ENCODE assay signal across 9 cellular contexts in the genomic region with DNA sequence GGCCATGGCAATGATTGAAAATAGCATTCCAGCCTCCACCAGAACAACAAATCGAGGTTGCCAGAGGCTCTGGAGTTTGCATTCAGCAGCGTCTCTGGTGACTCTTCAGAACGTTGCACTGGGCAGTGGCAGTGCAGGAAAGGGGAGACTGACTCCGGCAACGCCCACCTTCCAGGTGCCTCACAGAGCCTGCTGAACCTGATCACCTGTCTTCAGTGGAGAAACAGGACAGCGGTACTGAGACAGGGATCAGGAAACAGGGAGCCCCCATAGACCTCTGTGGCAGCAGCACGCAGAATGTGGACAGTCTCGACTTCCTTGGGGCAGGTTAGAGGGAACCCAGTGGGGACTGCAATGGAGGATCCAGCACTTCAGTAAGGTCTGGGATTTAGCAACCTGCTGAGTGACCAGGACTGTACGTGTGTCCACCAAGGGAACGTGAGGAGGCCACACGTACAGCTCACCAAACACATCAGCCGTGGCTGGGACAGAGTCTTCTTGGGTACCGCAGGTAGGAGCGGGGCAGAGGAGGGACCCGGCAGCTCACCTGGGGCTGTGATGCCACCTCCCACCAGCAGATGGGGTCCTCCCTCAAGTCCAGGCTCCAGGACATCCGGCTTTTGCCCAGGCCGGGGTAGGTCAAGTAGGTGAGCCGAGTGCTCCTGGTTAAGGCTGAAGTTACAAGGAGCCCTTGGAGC.
A peak's percentile ranks its signal among the peaks of the same experiment; 100 is the strongest.
DNase-seq lines count a peak whose midpoint lies in the region; ATAC-seq and TF ChIP-seq lines count a peak whose summit lies in the region.
"Had no signal": no experiment of that assay in that cellular context is flagged by ENCODE, and none has a peak within 500 bp of the region (broad histone marks: within the 10 kb centered on the region; RNA-seq: fewer than 3 reads in every experiment).

No MANE protein-coding gene starts in this region.

- ATAC-seq in activated T-cell treated with anti-CD3 and anti-CD28 coated beads, Interleukin-2, amount 50 U/mL, for 72 hours (replicated peaks in 1 of 2) = peak; percentile 72 to 73
- peak; percentile 53 for ATAC-seq in stimulated activated memory B cell treated with anti-CD40 and anti-IgM and Interleukin-4, amounts not matched to agents 10 μg/mL and 1 μg/mL and 100 μg/mL, for 72 hours
- no peak for ATAC-seq in GM21576 (IDR thresholded peaks at IDR 0.05; ENCODE audit: unreplicated experiment)

- H3K4me3 Mint-ChIP-seq in activated T-cell treated with anti-CD3 and anti-CD28 coated beads, Interleukin-2, amount 50 U/mL, for 72 hours = peak overlapping the region; percentile 25 to 66
- H3K4me3 Mint-ChIP-seq in stimulated activated memory B cell treated with anti-CD40 and anti-IgM and Interleukin-4, amounts not matched to agents 10 μg/mL and 1 μg/mL and 100 μg/mL, for 72 hours = no peak overlapping the region
- H3K4me3 Mint-ChIP-seq: T-helper 1 cell treated with Interleukin-12 subunit alpha and Interleukin-12 subunit beta and Interleukin-4 antibody, amounts not matched to agents 30 μg/mL and 1 μg/mL, for 36 hours had no signal

- peak; percentile 87 for TF ChIP-seq CTCF in GM12873 (IDR thresholded peaks at IDR 0.05; ENCODE audit: insufficient read depth, low read depth, low read length, missing control alignments)

- H3K4me1 Mint-ChIP-seq in activated T-cell treated with anti-CD3 and anti-CD28 coated beads, Interleukin-2, amount 50 U/mL, for 72 hours (ENCODE audit: low read depth) = no peaks in the 10 kb centered on the region
- H3K4me1 Mint-ChIP-seq in stimulated activated memory B cell treated with anti-CD40 and anti-IgM and Interleukin-4, amounts not matched to agents 10 μg/mL and 1 μg/mL and 100 μg/mL, for 72 hours = peaks cover 9% of the 10 kb centered on the region

- no peak overlapping the region for H3K27ac Mint-ChIP-seq in activated T-cell treated with anti-CD3 and anti-CD28 coated beads, Interleukin-2, amount 50 U/mL, for 72 hours
- H3K27ac Mint-ChIP-seq in stimulated activated memory B cell treated with anti-CD40 and anti-IgM and Interleukin-4, amounts not matched to agents 10 μg/mL and 1 μg/mL and 100 μg/mL, for 72 hours = peak overlapping the region; percentile 35
- H3K27ac Mint-ChIP-seq: T-helper 1 cell treated with Interleukin-12 subunit alpha and Interleukin-12 subunit beta and Interleukin-4 antibody, amounts not matched to agents 30 μg/mL and 1 μg/mL, for 36 hours had no signal

- peaks cover 7% of the 10 kb centered on the region for H3K27me3 Mint-ChIP-seq in activated T-cell treated with anti-CD3 and anti-CD28 coated beads, Interleukin-2, amount 50 U/mL, for 72 hours (ENCODE audit: low read depth)
- peaks cover 15% of the 10 kb centered on the region for H3K27me3 Mint-ChIP-seq in stimulated activated memory B cell treated with anti-CD40 and anti-IgM and Interleukin-4, amounts not matched to agents 10 μg/mL and 1 μg/mL and 100 μg/mL, for 72 hours

- no peaks in the 10 kb centered on the region for H3K9me3 Mint-ChIP-seq in activated T-cell treated with anti-CD3 and anti-CD28 coated beads, Interleukin-2, amount 50 U/mL, for 72 hours
- H3K9me3 Mint-ChIP-seq in stimulated activated memory B cell treated with anti-CD40 and anti-IgM and Interleukin-4, amounts not matched to agents 10 μg/mL and 1 μg/mL and 100 μg/mL, for 72 hours = no peaks in the 10 kb centered on the region
- H3K9me3 Mint-ChIP-seq: T-helper 1 cell treated with Interleukin-12 subunit alpha and Interleukin-12 subunit beta and Interleukin-4 antibody, amounts not matched to agents 30 μg/mL and 1 μg/mL, for 36 hours had no signal

- DNase-seq in HT1080 (ENCODE audit: low read depth) = peak; percentile 15
- DNase-seq in activated T-cell treated with anti-CD3 and anti-CD28 coated beads, Interleukin-2, amount 50 U/mL, for 72 hours = peak; percentile 55 to 58
- peak; percentile 95 for DNase-seq in iPS-NIHi7 (ENCODE audit: extremely low spot score)
- DNase-seq in activated CD8-positive, alpha-beta memory T cell treated with anti-CD3 and anti-CD28 coated beads, Interleukin-2, amount 50 U/mL, for 48 hours = no peak
- no peak for DNase-seq in inferior parietal cortex (ENCODE audit: extremely low spot score)

- no peaks in the 10 kb centered on the region for H3K36me3 Mint-ChIP-seq in activated T-cell treated with anti-CD3 and anti-CD28 coated beads, Interleukin-2, amount 50 U/mL, for 72 hours (ENCODE audit: insufficient read depth in 2 of 2)
- H3K36me3 Mint-ChIP-seq in stimulated activated memory B cell treated with anti-CD40 and anti-IgM and Interleukin-4, amounts not matched to agents 10 μg/mL and 1 μg/mL and 100 μg/mL, for 72 hours = peaks cover 20% of the 10 kb centered on the region

Comparison
In these comparisons a context has a peak if more than half of its experiments do, and no peak if none do; other contexts are left out.
1. DNase-seq: peak in HT1080 (single experiment), activated T-cell treated with anti-CD3 and anti-CD28 coated beads, Interleukin-2, amount 50 U/mL, for 72 hours (2 of 2) and iPS-NIHi7 (single experiment); none in activated CD8-positive, alpha-beta memory T cell treated with anti-CD3 and anti-CD28 coated beads, Interleukin-2, amount 50 U/mL, for 48 hours (single experiment) and inferior parietal cortex (single experiment).